In genomic region chr7:121537031-121537430, GRCh38 we compare ENCODE assay signal across 17 cellular contexts.
DNase-seq lines count a peak whose midpoint lies in the region; ATAC-seq and TF ChIP-seq lines count a peak whose summit lies in the region.
"Had no signal": no experiment of that assay in that cellular context is flagged by ENCODE, and none has a peak within 500 bp of the region (broad histone marks: within the 10 kb centered on the region; RNA-seq: fewer than 3 reads in every experiment).

No MANE protein-coding gene starts in this region.

- no peak overlapping the region for H3K27ac ChIP-seq in ACC112 (ENCODE audit: low read depth, low read length)
- no peak overlapping the region for H3K27ac ChIP-seq in IMR-90 (ENCODE audit: insufficient read depth, low read length)
- peak overlapping the region; percentile 45; the same call in 1 of the 2 replicates for H3K27ac ChIP-seq in Panc1 (ENCODE audit: low read length)
- H3K27ac ChIP-seq: SJSA1 had no signal

- no peak overlapping the region for H3K4ac ChIP-seq in IMR-90 (ENCODE audit: low read depth, low read length)

- H4K91ac ChIP-seq in IMR-90 (ENCODE audit: insufficient read depth, low read depth, low read length), result no peak overlapping the region

- H2AFZ ChIP-seq in ACC112 (ENCODE audit: low read length, unreplicated experiment) (peak overlapping the region; percentile 15), IMR-90 (replicated peaks; ENCODE audit: low read length, poor library complexity) (no peak overlapping the region)

- H3K27me3 ChIP-seq in ACC112 (ENCODE audit: insufficient read depth, low read length) (no peaks in the 10 kb centered on the region), IMR-90 (ENCODE audit: control insufficient read depth, insufficient read depth, low read length) (peaks cover 5% of the 10 kb centered on the region; the same call in 1 of the 2 replicates), Panc1 (ENCODE audit: control insufficient read depth, insufficient read depth, low read length) (no peaks in the 10 kb centered on the region)
- H3K27me3 ChIP-seq: SJSA1 had no signal

- TF ChIP-seq POLR2A in IMR-90 (IDR thresholded peaks at IDR 0.05; ENCODE audit: low read depth, low read length), result no peak

- H2BK20ac ChIP-seq in IMR-90 (ENCODE audit: low read depth, low read length), result no peak overlapping the region

- CTCF ChIA-PET in IMR-90 (lab: Yijun Ruan, JAX) (interaction anchor here (1.2 kb wide), 1 partner anchor 141 kb away, joined by 5 read pairs; the partner anchor contains the start of gene FAM3C), Panc1 (lab: Charles Lee) (no interaction called here)

- no TSS peak for BruUV-seq in IMR-90 (replicated peaks; lab: Mats Ljungman, UMichigan)
- BruUV-seq in Panc1 (replicated peaks; lab: Mats Ljungman, UMichigan), result no TSS peak

- H2BK5ac ChIP-seq in IMR-90 (ENCODE audit: low read depth, low read length, poor library complexity, severe bottlenecking), result no peak overlapping the region

- no peaks in the 10 kb centered on the region for H4K20me1 ChIP-seq in IMR-90 (ENCODE audit: insufficient read depth, low read length)

- no peak overlapping the region for H3K56ac ChIP-seq in IMR-90 (ENCODE audit: extremely low read depth, insufficient read depth, low read length)

- H3K36me3 ChIP-seq in ACC112 (ENCODE audit: insufficient read depth, low read length), result no peaks in the 10 kb centered on the region
- no peaks in the 10 kb centered on the region for H3K36me3 ChIP-seq in IMR-90 (ENCODE audit: control insufficient read depth, insufficient read depth, low read length)
- no peaks in the 10 kb centered on the region for H3K36me3 ChIP-seq in Panc1 (ENCODE audit: control insufficient read depth, insufficient read depth, low read length)
- H3K36me3 ChIP-seq: SJSA1 had no signal

- no CpG with 5 or more reads among the region's 1 CpG for WGBS in IMR-90 (ENCODE audit: extremely low coverage in 2 of 2, insufficient read length in 1 of 2), 2 experiments

- no peaks in the 10 kb centered on the region for H3K79me2 ChIP-seq in ACC112 (ENCODE audit: control insufficient read depth, insufficient read depth, low read length, unreplicated experiment)

- no peak overlapping the region for H2BK120ac ChIP-seq in IMR-90 (ENCODE audit: low read depth, low read length)

- H3K4me3 ChIP-seq in ACC112 (ENCODE audit: low read depth, low read length), result no peak overlapping the region
- H3K4me3 ChIP-seq in IMR-90 (ENCODE audit: insufficient read depth, low read depth, low read length), result no peak overlapping the region
- H3K4me3 ChIP-seq in Panc1 (ENCODE audit: low read depth in 2 of 2, low read length in 2 of 2), result no peak overlapping the region
- H3K4me3 ChIP-seq: SJSA1 had no signal

- H3K14ac ChIP-seq in IMR-90 (replicated peaks; ENCODE audit: low read depth, low read length), result no peak overlapping the region

- H2BK15ac ChIP-seq in IMR-90 (ENCODE audit: low read depth, low read length), result no peak overlapping the region

- H3K4me1 ChIP-seq in ACC112 (ENCODE audit: control insufficient read depth, insufficient read depth, low read length, unreplicated experiment) (peaks cover 19% of the 10 kb centered on the region), IMR-90 (ENCODE audit: control insufficient read depth, insufficient read depth, low read length) (no peaks in the 10 kb centered on the region), Panc1 (ENCODE audit: control insufficient read depth, insufficient read depth, low read length) (no peaks in the 10 kb centered on the region)

- no peak for TF ChIP-seq CTCF in IMR-90 (conservative IDR thresholded peaks at IDR 0.05; ENCODE audit: low read depth, low read length)
- TF ChIP-seq CTCF in Panc1 (IDR thresholded peaks at IDR 0.05), result no peak

- H3K18ac ChIP-seq in IMR-90 (ENCODE audit: low read depth, low read length), result no peak overlapping the region; the same call in 1 of the 2 replicates

- TF ChIP-seq RAD21 in IMR-90 (IDR thresholded peaks at IDR 0.05; ENCODE audit: low read length), result no peak

- H2AK5ac ChIP-seq in IMR-90 (ENCODE audit: low read depth, low read length), result no peak overlapping the region

- no peaks in the 10 kb centered on the region for H3K9me1 ChIP-seq in IMR-90 (ENCODE audit: insufficient read depth, low read length)

- DNase-seq in IMR-90, result no peak
- DNase-seq in Panc1 (ENCODE audit: low read depth, low spot score), result no peak
- DNase-seq in fibroblast of peridontal ligament (ENCODE audit: extremely low read depth), result peak; percentile 60
- no peak for DNase-seq in NCI-H510A treated with DMSO at 0.1 percent for 48 hours (lab: John Stamatoyannopoulos, UW)
- no peak for DNase-seq in stimulated activated CD4-positive, alpha-beta T cell treated with anti-CD3 and anti-CD28 coated beads, Interleukin-2, amount 100 ng/mL, for 24 hours
- DNase-seq: EL; NCI-H1048; NCI-H1436; NCI-H187 treated with DMSO at 0.1 percent for 48 hours; NCI-H2107; NCI-H748 treated with DMSO at 0.1 percent for 48 hours; NK-92 treated with Interleukin-12 subunit alpha and Interleukin-12 subunit beta, amount 100 ng/mL, for 24 hours had no signal

- H3K23ac ChIP-seq in IMR-90 (ENCODE audit: low read depth, low read length), result no peak overlapping the region

- no peak overlapping the region for H4K8ac ChIP-seq in IMR-90 (ENCODE audit: low read depth in 2 of 2, low read length in 2 of 2)

- dilution Hi-C loops in IMR-90 (cut with HindIII; ENCODE audit: low sequenced_read_pairs, unreplicated experiment), result no loop called here

- H2AK9ac ChIP-seq in IMR-90 (replicated peaks; ENCODE audit: low read depth, low read length, poor library complexity), result no peak overlapping the region

- H3K79me1 ChIP-seq in IMR-90 (ENCODE audit: low read depth in 1 of 2, low read length in 2 of 2), result no peaks in the 10 kb centered on the region

- no peak overlapping the region for H3K4me2 ChIP-seq in IMR-90 (ENCODE audit: low read depth, low read length)

- in situ Hi-C loops in IMR-90 (cut with MboI; ENCODE audit: low sequenced_read_pairs) (no loop called here), Panc1 (cut with HindIII; ENCODE audit: low pct_unique_long_range_greater_than_20kb, low sequenced_read_pairs) (no loop called here)

- H3K9ac ChIP-seq in IMR-90 (ENCODE audit: low read depth, low read length), result no peak overlapping the region

- no peaks in the 10 kb centered on the region; the same call in 1 of the 2 replicates for H3K9me3 ChIP-seq in IMR-90 (ENCODE audit: control insufficient read depth, insufficient read depth, low read length)
- peaks cover 46% of the 10 kb centered on the region; the same call in 1 of the 2 replicates for H3K9me3 ChIP-seq in Panc1 (ENCODE audit: control insufficient read depth, insufficient read depth, low read depth, low read length)
- H3K9me3 ChIP-seq: SJSA1 had no signal

- ATAC-seq in IMR-90 (ENCODE audit: low read depth), result peak; percentile 46; the same call in 1 of the 2 replicates
- ATAC-seq in Panc1, result no peak
- no peak for ATAC-seq in GM19452 (IDR thresholded peaks at IDR 0.05; ENCODE audit: unreplicated experiment)
- no peak for ATAC-seq in GM18873 (IDR thresholded peaks at IDR 0.05; ENCODE audit: low FRiP score, unreplicated experiment)
- ATAC-seq: Right ventricle myocardium inferior had no signal

- intact Hi-C loops in IMR-90 (cut with micrococcal nuclease), result no loop called here
- intact Hi-C loops in Panc1 (cut with micrococcal nuclease; ENCODE audit: unreplicated experiment), result no loop called here

- H4K5ac ChIP-seq in IMR-90 (ENCODE audit: low read depth, low read length), result no peak overlapping the region

- POLR2A ChIA-PET in IMR-90 (lab: Charles Lee; ENCODE audit: unreplicated experiment), result no interaction called here
- POLR2A ChIA-PET in Panc1 (lab: Charles Lee), result no interaction called here

TF ChIP-seq in IMR-90, 13 proteins besides CTCF, POLR2A, EP300 and RAD21:
- TF ChIP-seq CHD1 (IDR thresholded peaks at IDR 0.05; ENCODE audit: low read depth, low read length), result no peak
- no peak for TF ChIP-seq MAFK (IDR thresholded peaks at IDR 0.05; ENCODE audit: low read depth, low read length)
- TF ChIP-seq USF2 (IDR thresholded peaks at IDR 0.05; ENCODE audit: low read depth, low read length), result no peak
- TF ChIP-seq SMC3 (IDR thresholded peaks at IDR 0.05; ENCODE audit: low read depth, low read length), result no peak
- no peak for TF ChIP-seq MAZ (IDR thresholded peaks at IDR 0.05; ENCODE audit: borderline replicate concordance, low read depth, low read length)
- TF ChIP-seq NFE2L2 (IDR thresholded peaks at IDR 0.05; ENCODE audit: low read depth, low read length), result no peak
- no peak for TF ChIP-seq BHLHE40 (IDR thresholded peaks at IDR 0.05; ENCODE audit: low read depth, low read length)
- TF ChIP-seq RFX5 (IDR thresholded peaks at IDR 0.05; ENCODE audit: low read depth, low read length), result no peak
- no peak for TF ChIP-seq FOS (IDR thresholded peaks at IDR 0.05; ENCODE audit: low read depth, low read length)
- TF ChIP-seq ELK1 (IDR thresholded peaks at IDR 0.05; ENCODE audit: borderline replicate concordance, low read depth, low read length), result no peak
- no peak for TF ChIP-seq MXI1 (IDR thresholded peaks at IDR 0.05; ENCODE audit: borderline replicate concordance, low read depth, low read length)
- no peak for TF ChIP-seq CEBPB (IDR thresholded peaks at IDR 0.05; ENCODE audit: low read depth, low read length)
- no peak for TF ChIP-seq RCOR1 (IDR thresholded peaks at IDR 0.05; ENCODE audit: insufficient replicate concordance, low read length)
